25 cellular contexts compared by ENCODE assay signal in the genomic region with DNA sequence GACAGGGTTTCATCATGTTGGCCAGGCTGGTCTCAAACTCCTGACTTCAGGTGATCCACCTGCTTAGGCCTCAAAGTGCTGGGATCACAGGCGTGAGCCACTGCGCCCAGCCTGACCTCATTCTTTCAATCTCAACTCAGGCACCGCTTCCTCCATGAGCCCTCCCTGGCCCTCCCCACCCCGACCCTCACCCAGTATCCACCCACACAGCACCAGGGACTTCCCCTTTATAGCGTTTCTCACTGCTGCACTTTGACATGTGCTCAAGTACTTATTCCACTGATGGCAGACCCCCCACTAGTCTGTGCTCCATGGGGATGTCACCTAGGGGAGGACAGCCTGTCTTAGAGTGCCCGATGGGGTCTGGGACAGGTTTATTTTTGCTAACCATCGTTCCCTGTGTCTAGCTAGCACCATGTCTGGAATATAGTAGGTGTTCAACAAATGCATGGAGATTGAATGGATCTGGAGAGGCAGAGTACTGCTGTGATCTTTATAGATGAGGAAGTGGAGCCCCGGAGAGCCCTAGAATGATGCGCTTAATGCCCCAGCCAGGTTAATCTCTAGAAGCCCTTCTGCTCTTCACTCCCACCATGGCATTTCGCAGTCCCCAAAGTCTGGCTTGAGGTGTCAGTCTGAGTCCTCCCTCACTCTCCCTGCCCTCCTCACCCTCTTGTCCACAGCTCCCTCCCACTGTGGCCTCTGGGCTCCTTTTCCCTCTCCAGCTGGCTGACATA.
A peak's percentile ranks its signal among the peaks of the same experiment; 100 is the strongest.
DNase-seq lines count a peak whose midpoint lies in the region; FAIRE-seq and TF ChIP-seq lines count a peak whose summit lies in the region.
"Had no signal": no experiment of that assay in that cellular context is flagged by ENCODE, and none has a peak within 500 bp of the region (broad histone marks: within the 10 kb centered on the region; RNA-seq: fewer than 3 reads in every experiment).

No MANE protein-coding gene starts in this region.

- H4K91ac ChIP-seq in H1 (replicated peaks; ENCODE audit: insufficient read length, low read length) = no peak overlapping the region

- no peaks in the 10 kb centered on the region for H3K79me2 ChIP-seq in Loucy (ENCODE audit: insufficient read depth, low read length)
- no peaks in the 10 kb centered on the region for H3K79me2 ChIP-seq in H1 (ENCODE audit: control insufficient read depth in 1 of 2, insufficient read depth in 2 of 2, low read length in 2 of 2)
- H3K79me2 ChIP-seq in parathyroid adenoma = no peaks in the 10 kb centered on the region
- no peaks in the 10 kb centered on the region for H3K79me2 ChIP-seq in MM.1S (ENCODE audit: low read length)

- H2BK20ac ChIP-seq in H1 (ENCODE audit: low read length) = 0 out of 2 replicates have a peak overlapping the region, but pooled peaks have one; percentile 61

- no peak for TF ChIP-seq EP300 in H1 (IDR thresholded peaks at IDR 0.05; ENCODE audit: borderline replicate concordance in 1 of 2, low read depth in 2 of 2, low read length in 2 of 2)

- H3K14ac ChIP-seq in H1 (ENCODE audit: insufficient read length) = no peak overlapping the region

- H3K18ac ChIP-seq in H1 (ENCODE audit: extremely low read depth, low read length) = peak overlapping the region; percentile 83; the same call in 1 of the 2 replicates

- H3K79me1 ChIP-seq in H1 (ENCODE audit: low read depth, low read length) = no peaks in the 10 kb centered on the region

- no peaks in the 10 kb centered on the region for H3K9me3 Mint-ChIP-seq in activated CD4-positive, alpha-beta T cell treated with anti-CD3 and anti-CD28 coated beads, Interleukin-2, amount 10 ng/mL, durations not matched to agents 24 days and 14 days
- H3K9me3 Mint-ChIP-seq: activated B cell treated with CpG ODN at 0.5 μM for 24 hours; activated CD4-positive, alpha-beta memory T cell treated with anti-CD3 and anti-CD28 coated beads, Interleukin-2, amount 10 ng/mL, durations not matched to agents 7 days and 5 days; activated T-cell treated with anti-CD3 and anti-CD28 coated beads, Interleukin-2, amount 50 U/mL, for 72 hours; CD4-positive, alpha-beta memory T cell; IgD-negative memory B cell; naive thymus-derived CD4-positive, alpha-beta T cell had no signal

- H2AFZ ChIP-seq in Loucy (ENCODE audit: low read length) = 0 out of 2 replicates have a peak overlapping the region, but pooled peaks have one; percentile 35
- H2AFZ ChIP-seq in H1 (ENCODE audit: low read length) = no peak overlapping the region
- peak overlapping the region; percentile 71 for H2AFZ ChIP-seq in parathyroid adenoma
- H2AFZ ChIP-seq in MM.1S (ENCODE audit: low read length) = no peak overlapping the region

- TF ChIP-seq RAD21 in H1 (IDR thresholded peaks at IDR 0.05 in 1 of 2, conservative IDR thresholded peaks at IDR 0.05 in 1 of 2; ENCODE audit: low read depth in 2 of 2, low read length in 2 of 2) = no peak

- H3K4me3 Mint-ChIP-seq in activated CD4-positive, alpha-beta T cell treated with anti-CD3 and anti-CD28 coated beads, Interleukin-2, amount 10 ng/mL, durations not matched to agents 24 days and 14 days = no peak overlapping the region
- H3K4me3 Mint-ChIP-seq: activated B cell treated with CpG ODN at 0.5 μM for 24 hours; activated CD4-positive, alpha-beta memory T cell treated with anti-CD3 and anti-CD28 coated beads, Interleukin-2, amount 10 ng/mL, durations not matched to agents 7 days and 5 days; activated naive CD8-positive, alpha-beta T cell; activated T-cell treated with anti-CD3 and anti-CD28 coated beads, Interleukin-2, amount 50 U/mL, for 72 hours; CD4-positive, alpha-beta memory T cell; IgD-negative memory B cell; naive thymus-derived CD4-positive, alpha-beta T cell had no signal

- TF ChIP-seq POLR2A in H1 (IDR thresholded peaks at IDR 0.05; ENCODE audit: control extremely low read depth in 1 of 2, low read depth in 2 of 2, low read length in 2 of 2) = no peak

- no peak overlapping the region for H3K23ac ChIP-seq in H1 (ENCODE audit: insufficient read length)

- H4K5ac ChIP-seq in H1 (ENCODE audit: insufficient read length, low read depth, low read length) = no peak overlapping the region

- DNase-seq in GDM1 (lab: John Stamatoyannopoulos, UW) (peak; percentile 30), H1 (ENCODE audit: low read depth in 1 of 2, low spot score in 2 of 2) (no peak), MM.1S (no peak), foreskin melanocyte (no peak)
- DNase-seq in activated CD4-positive, alpha-beta T cell treated with anti-CD3 and anti-CD28 coated beads, Interleukin-2, amount 10 ng/mL, durations not matched to agents 24 days and 14 days = no peak
- DNase-seq: activated B cell treated with CpG ODN at 0.5 μM for 24 hours; activated CD4-positive, alpha-beta memory T cell treated with anti-CD3 and anti-CD28 coated beads, Interleukin-2, amount 10 ng/mL, durations not matched to agents 7 days and 5 days; activated T-cell treated with anti-CD3 and anti-CD28 coated beads, Interleukin-2, amount 50 U/mL, for 72 hours; body of pancreas; CD4-positive, alpha-beta memory T cell; DMS53; HCEC 1CT; hippocampal formation; islet precursor cell; lower lobe of right lung; naive thymus-derived CD4-positive, alpha-beta T cell; NCI-H1048; NCI-H2081 treated with DMSO at 0.1 percent for 48 hours; stimulated activated CD4-positive, alpha-beta T cell treated with anti-CD3 and anti-CD28 coated beads, Interleukin-4, amount 100 ng/mL, for 4 hours; T-helper 1 cell had no signal

- H3K4me1 ChIP-seq in Loucy (ENCODE audit: insufficient read depth, low read length, poor library complexity, severe bottlenecking) = peaks cover 4% of the 10 kb centered on the region
- H3K4me1 ChIP-seq in H1 (replicated peaks in 1 of 4; ENCODE audit: control insufficient read depth in 3 of 4, insufficient read depth in 4 of 4, low read length in 3 of 4) = peaks cover 3 to 12% (median 8%) of the 10 kb centered on the region in 4 experiments; a peak in 5 of 7 replicates
- H3K4me1 ChIP-seq in parathyroid adenoma = peaks cover 13% of the 10 kb centered on the region
- no peaks in the 10 kb centered on the region for H3K4me1 ChIP-seq in MM.1S (ENCODE audit: low read length)
- H3K4me1 ChIP-seq: lower lobe of right lung, suprapubic skin had no signal

- H2BK5ac ChIP-seq in H1 (ENCODE audit: low read depth, low read length) = no peak overlapping the region

- FAIRE-seq in H1 (lab: Jason Lieb, UNC) = no peak

- H3F3A ChIP-seq in Loucy (ENCODE audit: low read depth) = no peaks in the 10 kb centered on the region
- H3F3A ChIP-seq in MM.1S (ENCODE audit: insufficient read depth, low read length) = no peaks in the 10 kb centered on the region

- H2BK12ac ChIP-seq in H1 (ENCODE audit: low read depth, low read length) = 0 out of 2 replicates have a peak overlapping the region, but pooled peaks have one; percentile 5

- H3K9me3 ChIP-seq in Loucy (ENCODE audit: insufficient read depth, low read depth, low read length) (no peaks in the 10 kb centered on the region), H1 (ENCODE audit: insufficient read depth in 2 of 2, low read depth in 1 of 2, low read length in 1 of 2) (no peaks in the 10 kb centered on the region), parathyroid adenoma (ENCODE audit: control insufficient read depth, low read length) (no peaks in the 10 kb centered on the region), MM.1S (replicated peaks; ENCODE audit: insufficient read depth, low read length) (no peaks in the 10 kb centered on the region)
- H3K9me3 ChIP-seq: body of pancreas, lower lobe of right lung, suprapubic skin had no signal

- H3K4me3 ChIP-seq in Loucy (ENCODE audit: low read length, poor library complexity, severe bottlenecking) (no peak overlapping the region), H1 (ENCODE audit: extremely low read depth in 1 of 4, insufficient read depth in 2 of 4, low read depth in 3 of 4, low read length in 4 of 4) (no peak overlapping the region), parathyroid adenoma (ENCODE audit: low read depth, low read length) (no peak overlapping the region), MM.1S (ENCODE audit: low read length) (no peak overlapping the region)
- H3K4me3 ChIP-seq: body of pancreas, lower lobe of right lung, suprapubic skin had no signal

- H3K4me2 ChIP-seq in Loucy (ENCODE audit: low read depth, low read length, poor library complexity, severe bottlenecking) (no peak overlapping the region), H1 (ENCODE audit: insufficient read depth in 1 of 2, low read depth in 2 of 2, low read length in 2 of 2) (no peak overlapping the region), parathyroid adenoma (ENCODE audit: low read length) (no peak overlapping the region), MM.1S (ENCODE audit: low read depth, low read length) (no peak overlapping the region)

- no peak overlapping the region for H3K27ac Mint-ChIP-seq in activated CD4-positive, alpha-beta T cell treated with anti-CD3 and anti-CD28 coated beads, Interleukin-2, amount 10 ng/mL, durations not matched to agents 24 days and 14 days
- H3K27ac Mint-ChIP-seq: activated B cell treated with CpG ODN at 0.5 μM for 24 hours; activated CD4-positive, alpha-beta memory T cell treated with anti-CD3 and anti-CD28 coated beads, Interleukin-2, amount 10 ng/mL, durations not matched to agents 7 days and 5 days; activated naive CD8-positive, alpha-beta T cell; activated T-cell treated with anti-CD3 and anti-CD28 coated beads, Interleukin-2, amount 50 U/mL, for 72 hours; IgD-negative memory B cell; naive thymus-derived CD4-positive, alpha-beta T cell had no signal

- no peaks in the 10 kb centered on the region; the same call in 1 of the 2 replicates for H3K23me2 ChIP-seq in H1 (ENCODE audit: low read depth, low read length)

- H4K8ac ChIP-seq in H1 (ENCODE audit: extremely low read depth, insufficient read depth, low read length) = no peak overlapping the region

- CTCF ChIA-PET in H1 (lab: Charles Lee; ENCODE audit: partially characterized antibody) = interaction anchor here (1.0 to 6.2 kb wide), 11 partner anchors 9 to 903 kb away, joined by 3 to 55 read pairs (median 5); no protein-coding TSS in a partner anchor

- H3K4ac ChIP-seq in H1 (replicated peaks; ENCODE audit: insufficient read length, low read depth, low read length) = no peak overlapping the region

- no peak overlapping the region for H3K56ac ChIP-seq in H1 (replicated peaks; ENCODE audit: insufficient read length, low read depth, low read length)

- no peak overlapping the region for H2AK5ac ChIP-seq in H1 (ENCODE audit: low read depth, low read length)

- H3K27me3 ChIP-seq in Loucy (ENCODE audit: insufficient read depth, low read length, poor library complexity, severe bottlenecking) (no peaks in the 10 kb centered on the region), H1 (replicated peaks in 1 of 4; ENCODE audit: control insufficient read depth in 3 of 4, extremely low read depth in 1 of 4, insufficient read depth in 3 of 4, low read length in 3 of 4) (peaks cover 0 to 4% (median 0%) of the 10 kb centered on the region in 4 experiments; a peak in 1 of 7 replicates), parathyroid adenoma (ENCODE audit: control insufficient read depth, insufficient read depth, low read length) (no peaks in the 10 kb centered on the region), MM.1S (replicated peaks; ENCODE audit: insufficient read depth, low read length) (no peaks in the 10 kb centered on the region)
- H3K27me3 ChIP-seq: body of pancreas, suprapubic skin had no signal

- H3K36me3 Mint-ChIP-seq in activated CD4-positive, alpha-beta T cell treated with anti-CD3 and anti-CD28 coated beads, Interleukin-2, amount 10 ng/mL, durations not matched to agents 24 days and 14 days (ENCODE audit: low read depth) = no peaks in the 10 kb centered on the region
- H3K36me3 Mint-ChIP-seq: activated naive CD8-positive, alpha-beta T cell; CD4-positive, alpha-beta memory T cell; IgD-negative memory B cell; naive thymus-derived CD4-positive, alpha-beta T cell had no signal

- no peaks in the 10 kb centered on the region for H3K4me1 Mint-ChIP-seq in activated CD4-positive, alpha-beta T cell treated with anti-CD3 and anti-CD28 coated beads, Interleukin-2, amount 10 ng/mL, durations not matched to agents 24 days and 14 days
- H3K4me1 Mint-ChIP-seq: activated CD4-positive, alpha-beta memory T cell treated with anti-CD3 and anti-CD28 coated beads, Interleukin-2, amount 10 ng/mL, durations not matched to agents 7 days and 5 days; CD4-positive, alpha-beta memory T cell had no signal

- H3K9me2 ChIP-seq in Loucy (replicated peaks; ENCODE audit: low read depth, low read length) = no peaks in the 10 kb centered on the region
- no peaks in the 10 kb centered on the region for H3K9me2 ChIP-seq in MM.1S (replicated peaks; ENCODE audit: insufficient read depth, low read length)

- H4K20me1 ChIP-seq in Loucy (ENCODE audit: insufficient read depth, low read length, poor library complexity, severe bottlenecking) = no peaks in the 10 kb centered on the region
- H4K20me1 ChIP-seq in H1 (replicated peaks in 1 of 2; ENCODE audit: control insufficient read depth in 1 of 2, insufficient read depth in 2 of 2, low read length in 2 of 2) = peaks cover 0 to 1% of the 10 kb centered on the region in 2 experiments
- H4K20me1 ChIP-seq in MM.1S (ENCODE audit: insufficient read depth, low read length) = no peaks in the 10 kb centered on the region

- WGBS in H1 (ENCODE audit: extremely low coverage in 1 of 2, insufficient coverage in 1 of 2, insufficient read length in 1 of 2, insufficient replicate concordance in 2 of 2, low coverage in 1 of 2, low lambda C conversion rate in 2 of 2, missing lambda C conversion rate in 1 of 2), 2 experiments = 86% methylated on average over 10 of the region's 10 CpGs; no CpG with 5 or more reads in 1 of the 2 experiments

- no peaks in the 10 kb centered on the region for H3K36me3 ChIP-seq in Loucy (ENCODE audit: insufficient read depth, low read length)
- no peaks in the 10 kb centered on the region for H3K36me3 ChIP-seq in H1 (ENCODE audit: control insufficient read depth in 2 of 4, insufficient read depth in 4 of 4, low read length in 3 of 4)
- H3K36me3 ChIP-seq in parathyroid adenoma (ENCODE audit: control insufficient read depth, insufficient read depth, low read length) = no peaks in the 10 kb centered on the region
- H3K36me3 ChIP-seq in MM.1S (replicated peaks; ENCODE audit: insufficient read depth, low read length) = no peaks in the 10 kb centered on the region
- H3K36me3 ChIP-seq: lower lobe of right lung, suprapubic skin had no signal

- POLR2A ChIA-PET in H1 (lab: Charles Lee; ENCODE audit: partially characterized antibody) = interaction anchor here (1.0 to 1.6 kb wide), 3 partner anchors 10 to 14 kb away, joined by 4 to 6 read pairs (median 4); no protein-coding TSS in a partner anchor

- H3K27ac ChIP-seq in H1 (ENCODE audit: low read depth, low read length) = no peak overlapping the region
- no peak overlapping the region for H3K27ac ChIP-seq in parathyroid adenoma
- H3K27ac ChIP-seq in MM.1S (ENCODE audit: low read length) = no peak overlapping the region
- H3K27ac ChIP-seq: body of pancreas, lower lobe of right lung, suprapubic skin had no signal

- TF ChIP-seq CTCF in Loucy (conservative IDR thresholded peaks at IDR 0.05; ENCODE audit: low read length) = no peak
- no peak for TF ChIP-seq CTCF in H1 (IDR thresholded peaks at IDR 0.05; ENCODE audit: control extremely low read depth in 1 of 3, insufficient read depth in 1 of 3, low read depth in 1 of 3, low read length in 3 of 3)
- no peak for TF ChIP-seq CTCF in parathyroid adenoma (IDR thresholded peaks at IDR 0.05)
- no peak for TF ChIP-seq CTCF in MM.1S (IDR thresholded peaks at IDR 0.05; ENCODE audit: low read length)

- no peaks in the 10 kb centered on the region for H3K27me3 Mint-ChIP-seq in activated CD4-positive, alpha-beta T cell treated with anti-CD3 and anti-CD28 coated beads, Interleukin-2, amount 10 ng/mL, durations not matched to agents 24 days and 14 days
- H3K27me3 Mint-ChIP-seq: activated B cell treated with CpG ODN at 0.5 μM for 24 hours; activated CD4-positive, alpha-beta memory T cell treated with anti-CD3 and anti-CD28 coated beads, Interleukin-2, amount 10 ng/mL, durations not matched to agents 7 days and 5 days; activated naive CD8-positive, alpha-beta T cell had no signal

- H3K9ac ChIP-seq in Loucy (ENCODE audit: low read depth, low read length, poor library complexity, severe bottlenecking) (no peak overlapping the region), H1 (replicated peaks in 1 of 4; ENCODE audit: extremely low read depth in 1 of 4, low read depth in 3 of 4, low read length in 3 of 4) (no peak overlapping the region), parathyroid adenoma (no peak overlapping the region), MM.1S (ENCODE audit: low read length) (no peak overlapping the region)

- H2BK15ac ChIP-seq in H1 (ENCODE audit: low read length) = peak overlapping the region; percentile 72; the same call in 1 of the 2 replicates

- intact Hi-C loops in activated CD4-positive, alpha-beta T cell treated with anti-CD3 and anti-CD28 coated beads, Interleukin-2, amount 10 ng/mL, durations not matched to agents 24 days and 14 days (cut with micrococcal nuclease) = no loop called here

- no peak overlapping the region for H2BK120ac ChIP-seq in H1 (replicated peaks; ENCODE audit: low read depth, low read length)

Comparison
In these comparisons a context has a peak if more than half of its experiments do, and no peak if none do; other contexts are left out.
1. H2AFZ ChIP-seq: peak in Loucy (single experiment) and parathyroid adenoma (single experiment); none in H1 (single experiment) and MM.1S (single experiment).